In genomic region chr1:200029035-200029623, GRCh38 we compare ENCODE assay signal across 8 cellular contexts. TPM values are rescaled to one million over a fixed set of nuclear protein-coding genes. Genes with fewer than 3 reads are reported as not detected.
DNase-seq lines count a peak whose midpoint lies in the region; ATAC-seq, FAIRE-seq and TF ChIP-seq lines count a peak whose summit lies in the region.

No MANE protein-coding gene starts in this region.

- no peaks in the 10 kb centered on the region for H3K36me3 ChIP-seq in esophagus muscularis mucosa

- TF ChIP-seq POLR2A in esophagus muscularis mucosa (IDR thresholded peaks at IDR 0.05; ENCODE audit: low read depth), result no peak

- H3K4me3 ChIP-seq in esophagus muscularis mucosa, result peak overlapping the region; percentile 44 to 55 (median 48)

- H3K36me3 Mint-ChIP-seq in Calu3 (ENCODE audit: insufficient read depth, unreplicated experiment) (peaks cover 29% of the 10 kb centered on the region), nephron (ENCODE audit: low read depth) (no peaks in the 10 kb centered on the region)

- TF ChIP-seq EP300 in esophagus muscularis mucosa (IDR thresholded peaks at IDR 0.05), result no peak

- intact Hi-C loops in Calu3 (cut with micrococcal nuclease; ENCODE audit: unreplicated experiment) (loop anchor here (5.0 kb wide), 1 partner anchor 48 kb away; no protein-coding TSS in a partner anchor), esophagus muscularis mucosa (cut with DNase I) (no loop called here)

- H3K9me3 ChIP-seq in esophagus muscularis mucosa, result no peaks in the 10 kb centered on the region

- H3K4me3 Mint-ChIP-seq in Calu3 (ENCODE audit: low read depth, unreplicated experiment), result peak overlapping the region; percentile 80
- H3K4me3 Mint-ChIP-seq in nephron, result peak overlapping the region; percentile 84 to 88 (median 87)

- CTCF ChIA-PET in Calu3 (lab: Charles Lee), result interaction anchor here (0.6 to 1.5 kb wide), 6 partner anchors 11 to 460 kb away, joined by 3 to 8 read pairs (median 5); no protein-coding TSS in a partner anchor

- WGBS in esophagus muscularis mucosa, result 2% methylated on average over 23 of the region's 55 CpGs

- DNase-seq in Calu3 (peak; percentile 82), HTR-8/SVneo (ENCODE audit: insufficient read length, low spot score) (peak; percentile 59), SW480 (ENCODE audit: low spot score) (peak; percentile 39), esophagus muscularis mucosa (ENCODE audit: extremely low spot score) (no peak), COLO829 (ENCODE audit: low spot score) (no peak), GOT3 (lab: John Stamatoyannopoulos, UW) (no peak)

- FAIRE-seq in HTR-8/SVneo (lab: Jason Lieb, UNC), result peak; percentile 74

- no peaks in the 10 kb centered on the region for H3K27me3 Mint-ChIP-seq in Calu3 (ENCODE audit: unreplicated experiment)
- H3K27me3 Mint-ChIP-seq in nephron (ENCODE audit: low read depth), result peaks cover 69% of the 10 kb centered on the region

- no peak overlapping the region for H3K27ac ChIP-seq in esophagus muscularis mucosa (replicated peaks in 1 of 4)

- BruUV-seq in Calu3 (replicated peaks; lab: Mats Ljungman, UMichigan), result no TSS peak

- TF ChIP-seq CTCF in Calu3 (IDR thresholded peaks at IDR 0.05; ENCODE audit: unreplicated experiment) (no peak), esophagus muscularis mucosa (IDR thresholded peaks at IDR 0.05) (no peak), nephron (IDR thresholded peaks at IDR 0.05; ENCODE audit: unreplicated experiment in 3 of 3) (no peak)

- H3K4me1 Mint-ChIP-seq in Calu3 (ENCODE audit: low read depth, unreplicated experiment) (peaks cover 28% of the 10 kb centered on the region), nephron (peaks cover 4% of the 10 kb centered on the region)

- peaks cover 3 to 14% (median 14%) of the 10 kb centered on the region in 4 donors for H3K4me1 ChIP-seq in esophagus muscularis mucosa

- H3K9me3 Mint-ChIP-seq in Calu3 (ENCODE audit: low read depth, unreplicated experiment) (no peaks in the 10 kb centered on the region), nephron (no peaks in the 10 kb centered on the region)

- H3K27ac Mint-ChIP-seq in Calu3 (ENCODE audit: unreplicated experiment) (peak overlapping the region; percentile 73), nephron (no peak overlapping the region)

- no peak for ATAC-seq in HG03520 (IDR thresholded peaks at IDR 0.05; ENCODE audit: unreplicated experiment)

- H3K27me3 ChIP-seq in esophagus muscularis mucosa, result peaks cover 0 to 89% (median 22%) of the 10 kb centered on the region in 4 donors

RNA-seq across cellular contexts. Expression of gene NR5A2, which starts 1.6 kb away (rescaled TPM):
- total RNA-seq in Calu3 (2022) (6.9 and 9.5 TPM in 2 replicates), esophagus muscularis mucosa (1 to 10 TPM in 3 of 4 donors, under 1 TPM in 1; 0.83 to 4.0 (median 2.9) TPM)

Comparison
In these comparisons a context has a peak if more than half of its experiments do, and no peak if none do; other contexts are left out.
1. DNase-seq: peak in Calu3 (single experiment), HTR-8/SVneo (single experiment) and SW480 (single experiment); none in esophagus muscularis mucosa (single experiment), COLO829 (single experiment) and GOT3 (single experiment).